In the genomic region with DNA sequence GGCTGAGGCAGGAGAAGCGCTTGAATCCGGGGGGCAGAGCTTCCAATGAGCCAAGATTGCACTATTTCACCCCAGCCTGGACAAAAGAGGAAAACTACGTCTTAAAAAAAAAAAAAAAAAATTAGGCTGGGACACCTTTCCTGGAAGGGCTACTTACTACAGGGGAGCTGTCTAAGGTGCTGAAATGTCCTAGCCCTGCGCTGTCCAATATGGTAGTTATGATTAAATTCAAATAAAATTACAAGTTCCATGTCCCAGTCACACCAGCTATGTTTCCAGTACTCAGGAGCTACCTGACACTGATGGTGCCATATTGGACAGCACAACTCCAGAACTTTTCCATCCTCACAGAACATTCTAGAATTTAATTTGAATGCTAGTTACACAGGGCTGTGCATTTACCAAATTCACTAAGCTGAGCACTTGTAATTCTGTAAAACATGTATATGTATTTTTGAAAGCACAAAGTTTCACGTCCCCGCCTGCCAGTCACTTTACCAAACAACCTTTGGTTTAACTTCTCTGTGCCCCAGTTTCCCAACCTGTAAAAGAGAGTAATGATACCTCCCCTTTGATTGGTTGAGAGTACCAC, we compare ENCODE assay signal across 10 cellular contexts. TPM values are rescaled to one million over a fixed set of nuclear protein-coding genes. Genes with fewer than 3 reads are reported as not detected.
A peak's percentile ranks its signal among the peaks of the same experiment; 100 is the strongest.
DNase-seq lines count a peak whose midpoint lies in the region; TF ChIP-seq lines count a peak whose summit lies in the region.
"Had no signal": no experiment of that assay in that cellular context is flagged by ENCODE, and none has a peak within 500 bp of the region (broad histone marks: within the 10 kb centered on the region; RNA-seq: fewer than 3 reads in every experiment).

No MANE protein-coding gene starts in this region.

- 66% methylated on average over 6 of the region's 6 CpGs for WGBS in liver
- WGBS in esophagus squamous epithelium, 2 donors = 58 to 64% methylated on average over 4 to 6 of the region's 6 CpGs

- DNase-seq in DMS53 (lab: John Stamatoyannopoulos, UW) (peak; percentile 37), DMS53 treated with DMSO at 0.1 percent for 48 hours (lab: John Stamatoyannopoulos, UW; ENCODE audit: unreplicated experiment) (no peak), NAMALWA (ENCODE audit: low spot score) (peak; percentile 45), astrocyte of the hippocampus (ENCODE audit: low read depth, low spot score) (peak; percentile 69), esophagus squamous epithelium (lab: John Stamatoyannopoulos, UW) (no peak), NCI-H2081 treated with DMSO at 0.1 percent for 48 hours (lab: John Stamatoyannopoulos, UW) (no peak)
- no peak for DNase-seq in stimulated activated naive CD4-positive, alpha-beta T cell treated with Interleukin-2 at 50 U/mL for 16 hours (lab: John Stamatoyannopoulos, UW)
- DNase-seq: activated CD8-positive, alpha-beta memory T cell treated with anti-CD3 and anti-CD28 coated beads for 24 hours; transverse colon had no signal

- no peak for TF ChIP-seq RAD21 in liver (IDR thresholded peaks at IDR 0.05)

- H3K4me3 ChIP-seq in liver (ENCODE audit: low read depth in 1 of 3, low read length in 3 of 3) (no peak overlapping the region), esophagus squamous epithelium (no peak overlapping the region)
- H3K4me3 ChIP-seq: transverse colon had no signal

- H3K4me1 ChIP-seq in liver (ENCODE audit: control insufficient read depth in 4 of 4, insufficient read depth in 4 of 4, low read length in 3 of 4) (no peaks in the 10 kb centered on the region), esophagus squamous epithelium (peaks cover 0 to 18% (median 11%) of the 10 kb centered on the region in 3 donors)
- H3K4me1 ChIP-seq: transverse colon had no signal

- H3K9ac ChIP-seq in liver (ENCODE audit: low read depth in 1 of 2, low read length in 2 of 2) = no peak overlapping the region

- intact Hi-C loops in esophagus squamous epithelium (cut with DNase I) = no loop called here

- H3K9me3 ChIP-seq in liver (ENCODE audit: control insufficient read depth in 4 of 4, low read length in 3 of 4) (no peaks in the 10 kb centered on the region), esophagus squamous epithelium (no peaks in the 10 kb centered on the region)
- H3K9me3 ChIP-seq: transverse colon had no signal

- no peak for TF ChIP-seq POLR2A in esophagus squamous epithelium (IDR thresholded peaks at IDR 0.05)

- H3K27me3 ChIP-seq in liver (ENCODE audit: control insufficient read depth in 4 of 4, insufficient read depth in 4 of 4, low read length in 3 of 4) (no peaks in the 10 kb centered on the region), esophagus squamous epithelium (no peaks in the 10 kb centered on the region)
- H3K27me3 ChIP-seq: transverse colon had no signal

- no peak overlapping the region for H3K27ac ChIP-seq in liver (ENCODE audit: low read depth in 1 of 2, low read length in 2 of 2)
- no peak overlapping the region for H3K27ac ChIP-seq in esophagus squamous epithelium
- H3K27ac ChIP-seq: transverse colon had no signal

- TF ChIP-seq CTCF in liver (IDR thresholded peaks at IDR 0.05; ENCODE audit: low read depth, low read length, missing input control) = no peak
- no peak for TF ChIP-seq CTCF in esophagus squamous epithelium (IDR thresholded peaks at IDR 0.05)

- H3K36me3 ChIP-seq in liver (ENCODE audit: control insufficient read depth in 4 of 4, insufficient read depth in 3 of 4, low read depth in 1 of 4, low read length in 3 of 4) = peaks cover 10 to 32% (median 22%) of the 10 kb centered on the region in 4 donors
- H3K36me3 ChIP-seq in esophagus squamous epithelium = peaks cover 0 to 47% (median 13%) of the 10 kb centered on the region in 3 donors

TF ChIP-seq in liver, 16 proteins besides CTCF, POLR2A, EP300 and RAD21:
- no peak for TF ChIP-seq SP1 (IDR thresholded peaks at IDR 0.05)
- TF ChIP-seq, protein P1, sequence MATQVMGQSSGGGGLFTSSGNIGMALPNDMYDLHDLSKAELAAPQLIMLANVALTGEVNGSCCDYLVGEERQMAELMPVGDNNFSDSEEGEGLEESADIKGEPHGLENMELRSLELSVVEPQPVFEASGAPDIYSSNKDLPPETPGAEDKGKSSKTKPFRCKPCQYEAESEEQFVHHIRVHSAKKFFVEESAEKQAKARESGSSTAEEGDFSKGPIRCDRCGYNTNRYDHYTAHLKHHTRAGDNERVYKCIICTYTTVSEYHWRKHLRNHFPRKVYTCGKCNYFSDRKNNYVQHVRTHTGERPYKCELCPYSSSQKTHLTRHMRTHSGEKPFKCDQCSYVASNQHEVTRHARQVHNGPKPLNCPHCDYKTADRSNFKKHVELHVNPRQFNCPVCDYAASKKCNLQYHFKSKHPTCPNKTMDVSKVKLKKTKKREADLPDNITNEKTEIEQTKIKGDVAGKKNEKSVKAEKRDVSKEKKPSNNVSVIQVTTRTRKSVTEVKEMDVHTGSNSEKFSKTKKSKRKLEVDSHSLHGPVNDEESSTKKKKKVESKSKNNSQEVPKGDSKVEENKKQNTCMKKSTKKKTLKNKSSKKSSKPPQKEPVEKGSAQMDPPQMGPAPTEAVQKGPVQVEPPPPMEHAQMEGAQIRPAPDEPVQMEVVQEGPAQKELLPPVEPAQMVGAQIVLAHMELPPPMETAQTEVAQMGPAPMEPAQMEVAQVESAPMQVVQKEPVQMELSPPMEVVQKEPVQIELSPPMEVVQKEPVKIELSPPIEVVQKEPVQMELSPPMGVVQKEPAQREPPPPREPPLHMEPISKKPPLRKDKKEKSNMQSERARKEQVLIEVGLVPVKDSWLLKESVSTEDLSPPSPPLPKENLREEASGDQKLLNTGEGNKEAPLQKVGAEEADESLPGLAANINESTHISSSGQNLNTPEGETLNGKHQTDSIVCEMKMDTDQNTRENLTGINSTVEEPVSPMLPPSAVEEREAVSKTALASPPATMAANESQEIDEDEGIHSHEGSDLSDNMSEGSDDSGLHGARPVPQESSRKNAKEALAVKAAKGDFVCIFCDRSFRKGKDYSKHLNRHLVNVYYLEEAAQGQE (IDR thresholded peaks at IDR 0.05) = peak; percentile 99

RNA-seq across cellular contexts. Expression of gene ZSCAN22, which starts 9.2 kb away (rescaled TPM):
- total RNA-seq in liver (1 to 10 TPM; 3.1 to 3.5 TPM), esophagus squamous epithelium (1 to 10 TPM; 2.2 to 3.2 (median 2.9) TPM)
- polyA plus RNA-seq in liver = under 1 TPM; 0.88 to 0.89 TPM

RNA-seq across cellular contexts. Expression of gene ERVK3-1, which starts 12.4 kb away (rescaled TPM):
- 10 to 100 TPM; 21.4 to 28.0 TPM for total RNA-seq in liver
- 10 to 100 TPM; 17.6 to 31.7 TPM for polyA plus RNA-seq in liver
- total RNA-seq in esophagus squamous epithelium = 10 to 100 TPM; 24.7 to 42.0 (median 38.0) TPM

RNA-seq across cellular contexts. Expression of gene A1BG, which starts 35.7 kb away (rescaled TPM):
- total RNA-seq in liver = 100 to 1,000 TPM; 521 to 838 TPM
- 1,000 to 10,000 TPM; 1,221 to 2,157 TPM for polyA plus RNA-seq in liver
- total RNA-seq in esophagus squamous epithelium = 10 to 100 TPM in 2 of 4 donors, 1 to 10 TPM in 1, not detected in 1; 1.1 to 25.1 (median 13.9) TPM

RNA-seq across cellular contexts. Expression of gene ZNF8, which starts 38.8 kb away (rescaled TPM):
- total RNA-seq in liver (1 to 10 TPM; 2.7 to 4.6 TPM), esophagus squamous epithelium (1 to 10 TPM; 3.5 to 6.7 (median 4.2) TPM)
- under 1 TPM; 0.37 to 0.50 TPM for polyA plus RNA-seq in liver

RNA-seq across cellular contexts. Expression of gene ZNF497, which starts 45.0 kb away (rescaled TPM):
- 1 to 10 TPM; 1.1 to 4.4 TPM for total RNA-seq in liver
- 1 to 10 TPM in 1 of 2 donors, under 1 TPM in 1; 0.60 to 1.4 TPM for polyA plus RNA-seq in liver
- total RNA-seq in esophagus squamous epithelium = 1 to 10 TPM in 3 of 4 donors, under 1 TPM in 1; 0.87 to 1.9 (median 1.4) TPM

Comparison
In these comparisons a context has a peak if more than half of its experiments do, and no peak if none do; other contexts are left out.
1. DNase-seq: peak in DMS53 (single experiment), NAMALWA (single experiment) and astrocyte of the hippocampus (single experiment); none in DMS53 treated with DMSO at 0.1 percent for 48 hours (single experiment), esophagus squamous epithelium (single experiment), stimulated activated naive CD4-positive, alpha-beta T cell treated with Interleukin-2 at 50 U/mL for 16 hours (single experiment) and NCI-H2081 treated with DMSO at 0.1 percent for 48 hours (single experiment).
2. RNA of gene A1BG, which starts 35.7 kb away (total RNA-seq): 521 to 838 TPM in liver; 1.1 to 25.1 TPM in esophagus squamous epithelium; every median in the first group is over 10 times any median in the second.